11 cellular contexts compared by ENCODE assay signal in the genomic region with DNA sequence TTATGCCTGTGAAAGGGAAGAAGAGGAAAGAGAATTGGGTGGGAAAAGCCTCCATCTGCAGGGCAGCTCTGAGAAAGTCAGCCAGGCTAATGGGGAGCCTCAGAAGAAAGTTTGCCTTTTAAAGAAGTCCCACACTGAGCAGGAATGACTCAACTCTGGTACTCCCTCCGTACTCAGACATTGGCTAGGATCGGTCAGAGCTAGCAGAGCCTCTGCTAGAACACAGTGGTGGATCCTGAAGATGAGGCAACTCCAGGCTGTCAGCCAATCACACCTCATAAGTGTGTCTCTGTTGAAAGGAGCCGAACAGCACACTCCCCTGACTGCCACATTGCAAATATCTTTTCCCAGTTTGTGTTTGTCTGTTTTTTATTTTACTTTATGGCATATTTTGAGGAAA.
A peak's percentile ranks its signal among the peaks of the same experiment; 100 is the strongest.
DNase-seq lines count a peak whose midpoint lies in the region; ATAC-seq, FAIRE-seq and TF ChIP-seq lines count a peak whose summit lies in the region.
"Had no signal": no experiment of that assay in that cellular context is flagged by ENCODE, and none has a peak within 500 bp of the region (broad histone marks: within the 10 kb centered on the region; RNA-seq: fewer than 3 reads in every experiment).

No MANE protein-coding gene starts in this region.

- no peak for TF ChIP-seq RAD21 in IMR-90 (IDR thresholded peaks at IDR 0.05; ENCODE audit: low read length)
- peak; percentile 12 to 33; a peak in 2 of 4 replicates for TF ChIP-seq RAD21 in H1 (IDR thresholded peaks at IDR 0.05 in 1 of 2, conservative IDR thresholded peaks at IDR 0.05 in 1 of 2; ENCODE audit: low read depth in 2 of 2, low read length in 2 of 2)

- POLR2A ChIA-PET in IMR-90 (lab: Charles Lee; ENCODE audit: unreplicated experiment), result no interaction called here
- POLR2A ChIA-PET in H1 (lab: Charles Lee; ENCODE audit: partially characterized antibody), result interaction anchor here (1.1 kb wide), 1 partner anchor 40 kb away, joined by 4 read pairs; no protein-coding TSS in a partner anchor

- WGBS in IMR-90 (ENCODE audit: extremely low coverage in 2 of 2, insufficient read length in 1 of 2), 2 experiments, result no CpG with 5 or more reads among the region's 3 CpGs
- 85% methylated on average over 3 of the region's 3 CpGs; no CpG with 5 or more reads in 1 of the 2 experiments for WGBS in H1 (ENCODE audit: extremely low coverage in 1 of 2, insufficient coverage in 1 of 2, insufficient read length in 1 of 2, insufficient replicate concordance in 2 of 2, low coverage in 1 of 2, low lambda C conversion rate in 2 of 2, missing lambda C conversion rate in 1 of 2), 2 experiments
- WGBS in right lobe of liver (ENCODE audit: insufficient coverage, low coverage, low lambda C conversion rate, missing lambda C conversion rate), result 46% methylated on average over 2 of the region's 3 CpGs
- 61 to 74% methylated on average over 3 of the region's 3 CpGs for WGBS in upper lobe of left lung, 2 donors

- no peak for TF ChIP-seq CTCF in IMR-90 (conservative IDR thresholded peaks at IDR 0.05; ENCODE audit: low read depth, low read length)
- no peak for TF ChIP-seq CTCF in H1 (IDR thresholded peaks at IDR 0.05; ENCODE audit: control extremely low read depth in 1 of 3, insufficient read depth in 1 of 3, low read depth in 1 of 3, low read length in 3 of 3)
- no peak for TF ChIP-seq CTCF in right lobe of liver (IDR thresholded peaks at IDR 0.05)
- no peak for TF ChIP-seq CTCF in upper lobe of left lung (IDR thresholded peaks at IDR 0.05)

- H2BK5ac ChIP-seq in IMR-90 (ENCODE audit: low read depth, low read length, poor library complexity, severe bottlenecking) (no peak overlapping the region), H1 (ENCODE audit: low read depth, low read length) (no peak overlapping the region)

- H2BK120ac ChIP-seq in IMR-90 (ENCODE audit: low read depth, low read length) (no peak overlapping the region), H1 (replicated peaks; ENCODE audit: low read depth, low read length) (no peak overlapping the region)

- CTCF ChIA-PET in IMR-90 (lab: Yijun Ruan, JAX), result no interaction called here
- CTCF ChIA-PET in H1 (lab: Charles Lee; ENCODE audit: partially characterized antibody), result interaction anchor here (0.6 to 1.6 kb wide), 11 partner anchors 9 to 478 kb away, joined by 3 to 8 read pairs (median 4); no protein-coding TSS in a partner anchor

- H4K20me1 ChIP-seq in IMR-90 (ENCODE audit: insufficient read depth, low read length) (no peaks in the 10 kb centered on the region), H1 (replicated peaks in 1 of 2; ENCODE audit: control insufficient read depth in 1 of 2, insufficient read depth in 2 of 2, low read length in 2 of 2) (no peaks in the 10 kb centered on the region)

- no peak for TF ChIP-seq POLR2A in IMR-90 (IDR thresholded peaks at IDR 0.05; ENCODE audit: low read depth, low read length)
- TF ChIP-seq POLR2A in H1 (IDR thresholded peaks at IDR 0.05; ENCODE audit: control extremely low read depth in 1 of 2, low read depth in 2 of 2, low read length in 2 of 2), result no peak
- no peak for TF ChIP-seq POLR2A in right lobe of liver (IDR thresholded peaks at IDR 0.05)
- TF ChIP-seq POLR2A in upper lobe of left lung (IDR thresholded peaks at IDR 0.05), result no peak

- H3K9me1 ChIP-seq in IMR-90 (ENCODE audit: insufficient read depth, low read length), result peaks cover 9% of the 10 kb centered on the region; the same call in 1 of the 2 replicates

- in situ Hi-C loops in IMR-90 (cut with MboI; ENCODE audit: low sequenced_read_pairs), result loop anchor here (25.0 kb wide), 1 partner anchor 193 kb away; no protein-coding TSS in a partner anchor

- H3K23me2 ChIP-seq in H1 (ENCODE audit: low read depth, low read length), result no peaks in the 10 kb centered on the region

- H4K5ac ChIP-seq in IMR-90 (ENCODE audit: low read depth, low read length) (no peak overlapping the region), H1 (ENCODE audit: insufficient read length, low read depth, low read length) (no peak overlapping the region)

- no peak for TF ChIP-seq EP300 in H1 (IDR thresholded peaks at IDR 0.05; ENCODE audit: borderline replicate concordance in 1 of 2, low read depth in 2 of 2, low read length in 2 of 2)
- no peak for TF ChIP-seq EP300 in upper lobe of left lung (IDR thresholded peaks at IDR 0.05)

- DNase-seq in IMR-90 (peak; percentile 87), H1 (ENCODE audit: low read depth in 1 of 2, low spot score in 2 of 2) (no peak), right lobe of liver (peak; percentile 45 to 62 (median 62)), upper lobe of left lung (peak in 1 of 2 donors; percentile 32), cerebellar cortex (ENCODE audit: low spot score) (no peak), NOMO-1 treated with DMSO at 0.1 percent for 48 hours (lab: John Stamatoyannopoulos, UW; ENCODE audit: unreplicated experiment) (no peak), NCI-H1930 (lab: John Stamatoyannopoulos, UW) (no peak)
- DNase-seq: NCI-H187; small intestine; stimulated activated naive B cell treated with anti-CD40 and anti-IgM and Interleukin-4, amounts not matched to agents 10 μg/mL and 1 μg/mL and 100 μg/mL, for 72 hours had no signal

- no peak overlapping the region for H3K4me2 ChIP-seq in IMR-90 (ENCODE audit: low read depth, low read length)
- no peak overlapping the region for H3K4me2 ChIP-seq in H1 (ENCODE audit: insufficient read depth in 1 of 2, low read depth in 2 of 2, low read length in 2 of 2)

- FAIRE-seq in H1 (lab: Jason Lieb, UNC), result no peak
- FAIRE-seq: small intestine had no signal

- no peak overlapping the region for H2AK9ac ChIP-seq in IMR-90 (replicated peaks; ENCODE audit: low read depth, low read length, poor library complexity)

- no peak overlapping the region for H3K18ac ChIP-seq in IMR-90 (ENCODE audit: low read depth, low read length)
- no peak overlapping the region for H3K18ac ChIP-seq in H1 (ENCODE audit: extremely low read depth, low read length)

- H3K9me3 ChIP-seq in IMR-90 (ENCODE audit: control insufficient read depth, insufficient read depth, low read length) (peaks cover 12% of the 10 kb centered on the region), H1 (ENCODE audit: insufficient read depth in 2 of 2, low read depth in 1 of 2, low read length in 1 of 2) (no peaks in the 10 kb centered on the region; a peak in 2 of 4 replicates), right lobe of liver (no peaks in the 10 kb centered on the region), upper lobe of left lung (peaks cover 0 to 5% (median 2%) of the 10 kb centered on the region in 4 donors)

- H3K4ac ChIP-seq in IMR-90 (ENCODE audit: low read depth, low read length) (no peak overlapping the region), H1 (replicated peaks; ENCODE audit: insufficient read length, low read depth, low read length) (no peak overlapping the region)

- H2BK12ac ChIP-seq in H1 (ENCODE audit: low read depth, low read length), result no peak overlapping the region

- no TSS peak for BruUV-seq in IMR-90 (replicated peaks; lab: Mats Ljungman, UMichigan)

- ATAC-seq in IMR-90 (ENCODE audit: low read depth), result peak; percentile 98
- peak; percentile 72 to 83 (median 76) for ATAC-seq in right lobe of liver
- peak; percentile 77 to 94 for ATAC-seq in upper lobe of left lung (ENCODE audit: low FRiP score in 2 of 2)
- ATAC-seq in HG03571 (IDR thresholded peaks at IDR 0.05; ENCODE audit: unreplicated experiment), result no peak
- ATAC-seq: stimulated activated naive B cell treated with anti-CD40 and anti-IgM and Interleukin-4, amounts not matched to agents 10 μg/mL and 1 μg/mL and 100 μg/mL, for 72 hours had no signal

- H2AFZ ChIP-seq in IMR-90 (replicated peaks; ENCODE audit: low read length, poor library complexity), result peak overlapping the region; percentile 53
- no peak overlapping the region for H2AFZ ChIP-seq in H1 (ENCODE audit: low read length)

- H2BK20ac ChIP-seq in IMR-90 (ENCODE audit: low read depth, low read length) (no peak overlapping the region), H1 (ENCODE audit: low read length) (no peak overlapping the region)

- H3K27me3 ChIP-seq in IMR-90 (ENCODE audit: control insufficient read depth, insufficient read depth, low read length) (peaks cover 15% of the 10 kb centered on the region), H1 (replicated peaks in 1 of 4; ENCODE audit: control insufficient read depth in 3 of 4, extremely low read depth in 1 of 4, insufficient read depth in 3 of 4, low read length in 3 of 4) (peaks cover 0 to 8% (median 6%) of the 10 kb centered on the region in 4 experiments; a peak in 3 of 7 replicates), right lobe of liver (no peaks in the 10 kb centered on the region), upper lobe of left lung (no peaks in the 10 kb centered on the region)

- intact Hi-C loops in IMR-90 (cut with micrococcal nuclease) (loop anchor here (5.0 to 10.0 kb wide), 2 partner anchors 128 to 521 kb away; a partner anchor contains a TSS), right lobe of liver (cut with DNase I) (no loop called here)

- no peak overlapping the region for H2BK15ac ChIP-seq in IMR-90 (ENCODE audit: low read depth, low read length)
- no peak overlapping the region for H2BK15ac ChIP-seq in H1 (ENCODE audit: low read length)

- H4K8ac ChIP-seq in IMR-90 (ENCODE audit: low read depth in 2 of 2, low read length in 2 of 2), result no peak overlapping the region
- no peak overlapping the region for H4K8ac ChIP-seq in H1 (ENCODE audit: extremely low read depth, insufficient read depth, low read length)

- dilution Hi-C loops in IMR-90 (cut with HindIII; ENCODE audit: low sequenced_read_pairs, unreplicated experiment), result no loop called here

- H3K4me3 ChIP-seq in IMR-90 (ENCODE audit: insufficient read depth, low read depth, low read length) (no peak overlapping the region), H1 (ENCODE audit: extremely low read depth in 1 of 4, insufficient read depth in 2 of 4, low read depth in 3 of 4, low read length in 4 of 4) (no peak overlapping the region), right lobe of liver (no peak overlapping the region), upper lobe of left lung (no peak overlapping the region)

- no peaks in the 10 kb centered on the region for H3K79me2 ChIP-seq in H1 (ENCODE audit: control insufficient read depth in 1 of 2, insufficient read depth in 2 of 2, low read length in 2 of 2)

- no peak overlapping the region for H4K91ac ChIP-seq in IMR-90 (ENCODE audit: insufficient read depth, low read depth, low read length)
- no peak overlapping the region for H4K91ac ChIP-seq in H1 (replicated peaks; ENCODE audit: insufficient read length, low read length)

- H2AK5ac ChIP-seq in IMR-90 (ENCODE audit: low read depth, low read length), result no peak overlapping the region
- H2AK5ac ChIP-seq in H1 (ENCODE audit: low read depth, low read length), result no peak overlapping the region

- H3K23ac ChIP-seq in IMR-90 (ENCODE audit: low read depth, low read length), result no peak overlapping the region
- no peak overlapping the region for H3K23ac ChIP-seq in H1 (ENCODE audit: insufficient read length)

- H3K79me1 ChIP-seq in IMR-90 (ENCODE audit: low read depth in 1 of 2, low read length in 2 of 2) (no peaks in the 10 kb centered on the region), H1 (ENCODE audit: low read depth, low read length) (no peaks in the 10 kb centered on the region)

- H3K56ac ChIP-seq in IMR-90 (ENCODE audit: extremely low read depth, insufficient read depth, low read length) (no peak overlapping the region), H1 (replicated peaks; ENCODE audit: insufficient read length, low read depth, low read length) (no peak overlapping the region)

- H3K14ac ChIP-seq in IMR-90 (replicated peaks; ENCODE audit: low read depth, low read length) (no peak overlapping the region), H1 (ENCODE audit: insufficient read length) (no peak overlapping the region)

- H3K27ac ChIP-seq in IMR-90 (ENCODE audit: insufficient read depth, low read length) (no peak overlapping the region), H1 (ENCODE audit: low read depth, low read length) (no peak overlapping the region), right lobe of liver (no peak overlapping the region), upper lobe of left lung (no peak overlapping the region)

- peaks cover 13% of the 10 kb centered on the region for H3K4me1 ChIP-seq in IMR-90 (ENCODE audit: control insufficient read depth, insufficient read depth, low read length)
- peaks cover 0 to 3% (median 0%) of the 10 kb centered on the region in 4 experiments; a peak in 1 of 7 replicates for H3K4me1 ChIP-seq in H1 (replicated peaks in 1 of 4; ENCODE audit: control insufficient read depth in 3 of 4, insufficient read depth in 4 of 4, low read length in 3 of 4)
- peaks cover 0 to 27% (median 5%) of the 10 kb centered on the region in 4 donors for H3K4me1 ChIP-seq in right lobe of liver
- H3K4me1 ChIP-seq in upper lobe of left lung, result peaks cover 3 to 17% (median 8%) of the 10 kb centered on the region in 4 donors

- H3K9ac ChIP-seq in IMR-90 (ENCODE audit: low read depth, low read length) (no peak overlapping the region), H1 (replicated peaks in 1 of 4; ENCODE audit: extremely low read depth in 1 of 4, low read depth in 3 of 4, low read length in 3 of 4) (no peak overlapping the region)

- no peaks in the 10 kb centered on the region for H3K36me3 ChIP-seq in IMR-90 (ENCODE audit: control insufficient read depth, insufficient read depth, low read length)
- H3K36me3 ChIP-seq in H1 (ENCODE audit: control insufficient read depth in 2 of 4, insufficient read depth in 4 of 4, low read length in 3 of 4), result no peaks in the 10 kb centered on the region
- H3K36me3 ChIP-seq in right lobe of liver, result no peaks in the 10 kb centered on the region
- no peaks in the 10 kb centered on the region for H3K36me3 ChIP-seq in upper lobe of left lung

Comparison
In these comparisons a context has a peak if more than half of its experiments do, and no peak if none do; other contexts are left out.
1. DNase-seq: peak in IMR-90 (single experiment) and right lobe of liver (3 of 3); none in H1 (0 of 2), cerebellar cortex (single experiment), NOMO-1 treated with DMSO at 0.1 percent for 48 hours (single experiment) and NCI-H1930 (0 of 2).